In genomic region chr2:108573070-108573469, GRCh38 we compare ENCODE assay signal across 16 cellular contexts. TPM values are rescaled to one million over a fixed set of nuclear protein-coding genes. Genes with fewer than 3 reads are reported as not detected.
A peak's percentile ranks its signal among the peaks of the same experiment; 100 is the strongest.
DNase-seq lines count a peak whose midpoint lies in the region; ATAC-seq, FAIRE-seq and TF ChIP-seq lines count a peak whose summit lies in the region.
"Had no signal": no experiment of that assay in that cellular context is flagged by ENCODE, and none has a peak within 500 bp of the region (broad histone marks: within the 10 kb centered on the region; RNA-seq: fewer than 3 reads in every experiment).

No MANE protein-coding gene starts in this region.

- peaks cover 59% of the 10 kb centered on the region for H3K4me1 Mint-ChIP-seq in MCF 10A (ENCODE audit: insufficient read depth, unreplicated experiment)
- H3K4me1 Mint-ChIP-seq in CD8-positive, alpha-beta T cell (ENCODE audit: low read depth), result peaks cover 5% of the 10 kb centered on the region

- TF ChIP-seq CTCF in MCF 10A (IDR thresholded peaks at IDR 0.05; ENCODE audit: unreplicated experiment) (no peak), breast epithelium (IDR thresholded peaks at IDR 0.05) (no peak), bronchial epithelial cell (IDR thresholded peaks at IDR 0.05; ENCODE audit: insufficient read depth, low read length, severe bottlenecking) (no peak), left lung (IDR thresholded peaks at IDR 0.05) (no peak), upper lobe of right lung (IDR thresholded peaks at IDR 0.05) (no peak)
- TF ChIP-seq CTCF in CD8-positive, alpha-beta T cell (IDR thresholded peaks at IDR 0.05), result no peak

- intact Hi-C loops in MCF 10A (cut with micrococcal nuclease) (loop anchor here (1.0 kb wide), 1 partner anchor 39 kb away; the partner anchor contains the start of gene LIMS1), breast epithelium (cut with DNase I; ENCODE audit: low total_unique reads) (no loop called here), left lung (cut with DNase I) (no loop called here), upper lobe of right lung (cut with DNase I) (no loop called here)
- intact Hi-C loops in CD8-positive, alpha-beta T cell (cut with DNase I, micrococcal nuclease), result no loop called here

- ATAC-seq in left lung (peak; percentile 69), upper lobe of right lung (peak; percentile 45), HG03354 (IDR thresholded peaks at IDR 0.05; ENCODE audit: poor library complexity, severe bottlenecking, unreplicated experiment) (no peak)
- no peak for ATAC-seq in CD8-positive, alpha-beta T cell
- ATAC-seq: foreskin keratinocyte had no signal

- peak overlapping the region; percentile 23 for H3K27ac Mint-ChIP-seq in MCF 10A (ENCODE audit: low read depth, unreplicated experiment)
- H3K27ac Mint-ChIP-seq in CD8-positive, alpha-beta T cell, result no peak overlapping the region

- H3K4me1 ChIP-seq in breast epithelium (no peaks in the 10 kb centered on the region), left lung (peaks cover 7 to 40% of the 10 kb centered on the region in 2 donors), upper lobe of right lung (peaks cover 34% of the 10 kb centered on the region)
- no peaks in the 10 kb centered on the region for H3K4me1 ChIP-seq in CD8-positive, alpha-beta T cell (ENCODE audit: insufficient read depth, low read length)

- H3K4me3 ChIP-seq in breast epithelium, result no peak overlapping the region
- no peak overlapping the region for H3K4me3 ChIP-seq in bronchial epithelial cell (ENCODE audit: low read depth, low read length)
- H3K4me3 ChIP-seq in left lung, result no peak overlapping the region
- H3K4me3 ChIP-seq in upper lobe of right lung, result no peak overlapping the region
- H3K4me3 ChIP-seq in CD8-positive, alpha-beta T cell (ENCODE audit: low read depth, low read length), result no peak overlapping the region
- H3K4me3 ChIP-seq: skin epidermis had no signal

- H3K4me3 Mint-ChIP-seq in MCF 10A (ENCODE audit: unreplicated experiment), result peak overlapping the region; percentile 26
- H3K4me3 Mint-ChIP-seq in CD8-positive, alpha-beta T cell, result no peak overlapping the region

- H3K9me3 Mint-ChIP-seq in MCF 10A (ENCODE audit: unreplicated experiment), result no peaks in the 10 kb centered on the region
- H3K9me3 Mint-ChIP-seq in CD8-positive, alpha-beta T cell, result no peaks in the 10 kb centered on the region

- H3K27me3 Mint-ChIP-seq in MCF 10A (ENCODE audit: insufficient read depth, unreplicated experiment), result no peaks in the 10 kb centered on the region
- H3K27me3 Mint-ChIP-seq in CD8-positive, alpha-beta T cell (ENCODE audit: low read depth), result no peaks in the 10 kb centered on the region

- H3K36me3 ChIP-seq in breast epithelium (no peaks in the 10 kb centered on the region), bronchial epithelial cell (ENCODE audit: control insufficient read depth, insufficient read depth, low read length) (no peaks in the 10 kb centered on the region), left lung (no peaks in the 10 kb centered on the region), upper lobe of right lung (no peaks in the 10 kb centered on the region)
- no peaks in the 10 kb centered on the region for H3K36me3 ChIP-seq in CD8-positive, alpha-beta T cell (ENCODE audit: insufficient read depth, low read length)

- CTCF ChIA-PET in MCF 10A (lab: Yijun Ruan, JAX), result interaction anchor here (6.1 to 6.2 kb wide), 2 partner anchors 13 to 39 kb away, joined by 29 to 58 read pairs; partner anchors contain the start of gene LIMS1
- CTCF ChIA-PET in CD8-positive, alpha-beta T cell (lab: Charles Lee), result interaction anchor here (2.9 kb wide), 1 partner anchor 11 kb away, joined by 14 read pairs; no protein-coding TSS in a partner anchor

- H3K36me3 Mint-ChIP-seq in MCF 10A (ENCODE audit: insufficient read depth, unreplicated experiment), result no peaks in the 10 kb centered on the region
- H3K36me3 Mint-ChIP-seq in CD8-positive, alpha-beta T cell, result no peaks in the 10 kb centered on the region

- no peak for FAIRE-seq in bronchial epithelial cell (lab: Jason Lieb, UNC)
- FAIRE-seq: A204.1, islet of Langerhans had no signal

- H3K27me3 ChIP-seq in breast epithelium (no peaks in the 10 kb centered on the region), bronchial epithelial cell (ENCODE audit: control insufficient read depth, insufficient read depth, low read length) (no peaks in the 10 kb centered on the region), left lung (no peaks in the 10 kb centered on the region), upper lobe of right lung (no peaks in the 10 kb centered on the region)
- H3K27me3 ChIP-seq in CD8-positive, alpha-beta T cell (ENCODE audit: insufficient read depth, low read length), result no peaks in the 10 kb centered on the region
- H3K27me3 ChIP-seq: foreskin keratinocyte had no signal

- no TSS peak for BruUV-seq in MCF 10A (replicated peaks; lab: Mats Ljungman, UMichigan)

- TF ChIP-seq POLR2A in breast epithelium (IDR thresholded peaks at IDR 0.05), result no peak

- H3K9me3 ChIP-seq in breast epithelium, result no peaks in the 10 kb centered on the region
- H3K9me3 ChIP-seq in left lung, result no peaks in the 10 kb centered on the region
- H3K9me3 ChIP-seq in upper lobe of right lung, result no peaks in the 10 kb centered on the region
- H3K9me3 ChIP-seq in CD8-positive, alpha-beta T cell (ENCODE audit: low read length), result no peaks in the 10 kb centered on the region

- H3K27ac ChIP-seq in breast epithelium (no peak overlapping the region), left lung (peak overlapping the region in 1 of 2 donors; percentile 60), upper lobe of right lung (peak overlapping the region; percentile 11)
- H3K27ac ChIP-seq in CD8-positive, alpha-beta T cell (ENCODE audit: low read depth, low read length), result no peak overlapping the region
- H3K27ac ChIP-seq: foreskin keratinocyte had no signal

- POLR2A ChIA-PET in MCF 10A (lab: Yijun Ruan, JAX), result interaction anchor here (0.7 to 9.8 kb wide), 8 partner anchors 11 to 124 kb away, joined by 3 to 263 read pairs (median 10); partner anchors contain the start of genes GCC2 and LIMS1
- POLR2A ChIA-PET in CD8-positive, alpha-beta T cell (lab: Charles Lee), result no interaction called here

- DNase-seq in MCF 10A (ENCODE audit: unreplicated experiment) (peak; percentile 67), breast epithelium (ENCODE audit: low spot score in 2 of 2) (no peak), bronchial epithelial cell (ENCODE audit: low read depth) (peak; percentile 65), left lung (no peak), upper lobe of right lung (no peak), NCI-H1092 (lab: John Stamatoyannopoulos, UW) (no peak)
- no peak for DNase-seq in CD8-positive, alpha-beta T cell
- DNase-seq: activated CD4-positive, alpha-beta T cell treated with anti-CD3 and anti-CD28 coated beads, Interleukin-2, amount 50 U/mL, for 48 hours; activated effector memory CD4-positive, alpha-beta T cell treated with anti-CD3 and anti-CD28 coated beads, Interleukin-2, amount 50 U/mL, for 16 hours; DMS153; foreskin keratinocyte; T-helper 2 cell had no signal

RNA-seq across cellular contexts. Expression of gene LIMS1, which starts 38.8 kb away (rescaled TPM):
- total RNA-seq in MCF 10A (2022), result 70.9 and 74.9 TPM in 2 replicates
- total RNA-seq in breast epithelium, result 100 to 1,000 TPM in 1 of 3 donors, 10 to 100 TPM in 2; 66.5 to 123 (median 93.1) TPM
- 42.1 and 62.1 TPM in 2 replicates for total RNA-seq in bronchial epithelial cell
- 100 to 1,000 TPM; 111 to 122 TPM for total RNA-seq in left lung
- total RNA-seq in upper lobe of right lung, result 97.6 TPM
- 10 to 100 TPM; 10.1 to 10.6 TPM for total RNA-seq in CD8-positive, alpha-beta T cell

Comparison
In these comparisons a context has a peak if more than half of its experiments do, and no peak if none do; other contexts are left out.
1. DNase-seq: peak in MCF 10A (single experiment) and bronchial epithelial cell (single experiment); none in breast epithelium (0 of 2), left lung (0 of 2), upper lobe of right lung (single experiment), CD8-positive, alpha-beta T cell (0 of 7) and NCI-H1092 (single experiment).
2. ATAC-seq: peak in left lung (single experiment) and upper lobe of right lung (single experiment); none in CD8-positive, alpha-beta T cell (single experiment) and HG03354 (single experiment).